23 cellular contexts compared by ENCODE assay signal in the genomic region with DNA sequence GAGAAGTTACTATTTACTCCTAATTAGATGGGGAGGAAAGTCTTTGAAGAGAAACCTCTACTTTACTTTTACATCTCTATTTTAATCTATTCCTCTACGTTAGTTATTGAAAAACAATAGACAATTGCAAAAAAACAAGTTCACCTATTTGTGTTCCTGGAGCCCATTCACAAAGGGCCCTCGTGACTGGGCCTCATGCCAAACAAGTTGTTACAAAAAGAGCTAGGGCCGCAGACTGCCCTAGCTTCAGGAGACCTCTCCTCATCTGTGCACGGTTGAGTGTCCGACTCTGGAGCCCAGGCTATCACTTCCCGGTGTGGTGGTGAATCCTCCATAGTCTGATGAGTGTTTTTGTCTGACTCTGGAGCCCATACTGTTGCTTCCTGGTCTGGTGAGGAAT.
"Had no signal": no experiment of that assay in that cellular context is flagged by ENCODE, and none has a peak within 500 bp of the region (broad histone marks: within the 10 kb centered on the region; RNA-seq: fewer than 3 reads in every experiment).

No MANE protein-coding gene starts in this region.

- DNase-seq: colonic mucosa; effector CD8-positive, alpha-beta T cell; endodermal cell; heart left ventricle; kidney; naive thymus-derived CD8-positive, alpha-beta T cell; nephron progenitor cell; nucleus accumbens; psoas muscle; right cardiac atrium; sigmoid colon; stimulated activated CD4-positive, alpha-beta T cell treated with anti-CD3 and anti-CD28 coated beads, Interleukin-2, amount 100 ng/mL, for 24 hours; stimulated activated CD4-positive, alpha-beta T cell treated with anti-CD3 and anti-CD28 coated beads, Interleukin-4, amount 100 ng/mL, for 24 hours; stimulated activated naive CD4-positive, alpha-beta T cell treated with Interleukin-2 at 50 U/mL for 16 hours; substantia nigra; testis; upper lobe of right lung; uterus had no signal

- H3K36me3 ChIP-seq: colonic mucosa, esophagus muscularis mucosa, gastroesophageal sphincter, heart left ventricle, sigmoid colon, tibial nerve, upper lobe of right lung, uterus had no signal

- H3K4me1 ChIP-seq: colonic mucosa, esophagus muscularis mucosa, foreskin keratinocyte, gastroesophageal sphincter, heart left ventricle, psoas muscle, sigmoid colon, testis, tibial nerve, upper lobe of right lung, uterus had no signal

- H3K79me2 ChIP-seq: hepatocyte had no signal

- H3K27ac ChIP-seq: colonic mucosa, esophagus muscularis mucosa, foreskin keratinocyte, gastroesophageal sphincter, heart left ventricle, hepatocyte, psoas muscle, sigmoid colon, testis, tibial nerve, upper lobe of right lung, uterus had no signal

- H3K4me3 ChIP-seq: colonic mucosa, esophagus muscularis mucosa, gastroesophageal sphincter, heart left ventricle, hepatocyte, psoas muscle, sigmoid colon, testis, tibial nerve, upper lobe of right lung, uterus had no signal

- H3K27me3 ChIP-seq: colonic mucosa, esophagus muscularis mucosa, foreskin keratinocyte, gastroesophageal sphincter, heart left ventricle, hepatocyte, sigmoid colon, testis, tibial nerve, upper lobe of right lung, uterus had no signal

- H2AFZ ChIP-seq: hepatocyte had no signal

- H3K9me3 ChIP-seq: colonic mucosa, psoas muscle, testis, upper lobe of right lung, uterus had no signal

- H3K4me2 ChIP-seq: hepatocyte had no signal
